8 cellular contexts compared by ENCODE assay signal in genomic region chr14:85529803-85530574, GRCh38. TPM values are rescaled to one million over a fixed set of nuclear protein-coding genes. Genes with fewer than 3 reads are reported as not detected.
DNase-seq lines count a peak whose midpoint lies in the region; ATAC-seq and TF ChIP-seq lines count a peak whose summit lies in the region.

FLRT2 (plus strand) TSS chr14:85530144; CDS start chr14:85621515, 91,371 bp downstream.

- DNase-seq in EL, result peak; percentile 67
- DNase-seq in SK-N-MC (ENCODE audit: low read depth, low spot score), result no peak
- DNase-seq in foreskin melanocyte, result no peak
- no peak for DNase-seq in cerebellar cortex (ENCODE audit: low spot score)

- ATAC-seq in gastroesophageal sphincter (no peak), GM18505 (IDR thresholded peaks at IDR 0.05; ENCODE audit: unreplicated experiment) (no peak), GM18867 (IDR thresholded peaks at IDR 0.05; ENCODE audit: unreplicated experiment) (no peak)

- no peak for TF ChIP-seq EP300 in gastroesophageal sphincter (IDR thresholded peaks at IDR 0.05)

- TF ChIP-seq CTCF in gastroesophageal sphincter (IDR thresholded peaks at IDR 0.05) (no peak), neutrophil (IDR thresholded peaks at IDR 0.05) (no peak)

- H3K36me3 ChIP-seq in SK-N-MC (ENCODE audit: insufficient read depth, low read length), result no peaks in the 10 kb centered on the region
- no peaks in the 10 kb centered on the region for H3K36me3 ChIP-seq in gastroesophageal sphincter
- no peaks in the 10 kb centered on the region for H3K36me3 ChIP-seq in neutrophil

- peak within 1 kb of the TSS; percentile 90 for H3K9ac ChIP-seq in SK-N-MC (ENCODE audit: insufficient read length)

- H3K4me1 ChIP-seq in gastroesophageal sphincter (peaks cover 0 to 67% (median 0%) of the 10 kb centered on the region in 3 donors), neutrophil (ENCODE audit: control insufficient read depth in 1 of 2, insufficient read depth in 1 of 2, low read depth in 1 of 2, low read length in 1 of 2) (peaks cover 61 to 63% of the 10 kb centered on the region in 2 experiments)

- TF ChIP-seq POLR2A in gastroesophageal sphincter (IDR thresholded peaks at IDR 0.05) (no peak), GM18505 (IDR thresholded peaks at IDR 0.05; ENCODE audit: borderline replicate concordance, extremely low read depth, insufficient read depth, insufficient read length) (no peak)

- 0% methylated on average over 6 to 17 of the region's 57 CpGs for WGBS in gastroesophageal sphincter (ENCODE audit: low coverage in 1 of 2), 2 donors

- H3K4me3 ChIP-seq in SK-N-MC (peak within 1 kb of the TSS; percentile 95), gastroesophageal sphincter (peak within 1 kb of the TSS; percentile 29 to 65), neutrophil (ENCODE audit: low read depth in 1 of 2, low read length in 1 of 2) (peak within 1 kb of the TSS; percentile 63 to 64)

- H3K9me3 ChIP-seq in SK-N-MC (ENCODE audit: low read depth, low read length) (no peaks in the 10 kb centered on the region), gastroesophageal sphincter (no peaks in the 10 kb centered on the region), neutrophil (no peaks in the 10 kb centered on the region)

- H3K27me3 ChIP-seq in gastroesophageal sphincter (peaks cover 76% of the 10 kb centered on the region), neutrophil (peaks cover 71% of the 10 kb centered on the region)

- H3K27ac ChIP-seq in SK-N-MC (peak within 1 kb of the TSS; percentile 96), gastroesophageal sphincter (peak within 1 kb of the TSS in 3 of 4 donors; percentile 72 to 82 (median 73)), neutrophil (no peak within 1 kb of the TSS)

RNA-seq across cellular contexts. Expression of gene FLRT2, which starts in this region (rescaled TPM):
- 10 to 100 TPM in 3 of 4 donors, 1 to 10 TPM in 1; 9.2 to 30.8 (median 16.4) TPM for total RNA-seq in gastroesophageal sphincter
